Comparison of ENCODE assay signal across 8 cellular contexts in the genomic region with DNA sequence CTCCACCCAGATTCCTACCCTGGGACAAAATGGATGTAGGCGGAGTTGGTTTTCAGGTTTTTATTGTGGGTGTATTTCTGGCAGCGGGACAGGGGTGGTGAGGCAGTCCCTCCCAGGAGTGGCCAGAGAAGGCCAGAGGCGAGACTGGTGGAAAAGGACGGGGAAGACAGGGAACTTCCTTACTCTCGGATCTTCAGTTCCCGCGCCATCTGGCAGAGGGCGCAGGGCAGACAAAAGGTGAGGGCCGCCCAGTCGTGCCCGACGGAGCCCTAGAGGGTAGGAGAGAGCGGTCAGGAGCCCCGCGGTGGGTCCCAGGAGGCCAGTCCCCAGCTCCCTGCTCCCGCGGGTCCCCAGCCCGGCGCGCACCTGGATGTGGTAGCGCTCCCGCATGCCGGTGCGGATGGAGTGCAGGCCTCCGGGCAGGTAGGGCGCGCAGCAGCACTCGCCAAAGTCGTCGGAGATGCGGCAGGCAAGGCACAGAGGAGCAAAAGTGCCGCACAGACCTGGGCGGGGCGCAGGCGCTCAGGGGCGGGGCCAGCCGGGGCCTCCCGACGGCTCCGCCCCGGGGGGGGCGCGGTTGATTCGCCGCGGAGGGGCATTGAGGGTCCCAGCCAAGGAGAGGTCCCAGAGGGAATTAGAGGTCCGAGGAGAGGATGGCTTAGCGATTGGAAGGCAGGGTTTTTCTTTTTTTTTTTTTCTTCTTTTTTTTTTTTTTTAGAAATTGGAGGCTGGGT. TPM values are rescaled to one million over a fixed set of nuclear protein-coding genes. Genes with fewer than 3 reads are reported as not detected.
DNase-seq lines count a peak whose midpoint lies in the region; ATAC-seq and TF ChIP-seq lines count a peak whose summit lies in the region.

No MANE protein-coding gene starts in this region.

- no peaks in the 10 kb centered on the region for H3K9me3 ChIP-seq in MG63
- H3K9me3 ChIP-seq in cardiac muscle cell (ENCODE audit: low read depth) = no peaks in the 10 kb centered on the region
- no peaks in the 10 kb centered on the region for H3K9me3 ChIP-seq in psoas muscle

- peak; percentile 36 to 66 (median 62) for ATAC-seq in psoas muscle
- no peak for ATAC-seq in GM21390 (IDR thresholded peaks at IDR 0.05; ENCODE audit: unreplicated experiment)

- H3K4me3 Mint-ChIP-seq in activated naive CD4-positive, alpha-beta T cell treated with anti-CD3 and anti-CD28 coated beads, Interleukin-2, amount 10 ng/mL, durations not matched to agents 7 days and 5 days = peak overlapping the region; percentile 42

- 2 to 3% (median 2%) methylated on average over 34 to 48 of the region's 48 CpGs for WGBS in psoas muscle, 3 donors

- H3K4me1 ChIP-seq in cardiac muscle cell (ENCODE audit: low read depth) (no peaks in the 10 kb centered on the region), psoas muscle (no peaks in the 10 kb centered on the region)

- DNase-seq in GM04504 (ENCODE audit: low read depth) = peak; percentile 17
- DNase-seq in MG63 = peak; percentile 84
- peak; percentile 85 for DNase-seq in SK-N-DZ (ENCODE audit: low spot score)
- peak; percentile 80 for DNase-seq in activated naive CD4-positive, alpha-beta T cell treated with anti-CD3 and anti-CD28 coated beads, Interleukin-2, amount 10 ng/mL, durations not matched to agents 7 days and 5 days
- DNase-seq in cardiac muscle cell (ENCODE audit: low read depth in 1 of 2, low spot score in 1 of 2) = peak; percentile 63 to 70
- DNase-seq in psoas muscle = peak; percentile 53 to 70
- DNase-seq in cortex of kidney (lab: John Stamatoyannopoulos, UW) = no peak

- CTCF ChIA-PET in activated naive CD4-positive, alpha-beta T cell treated with anti-CD3 and anti-CD28 coated beads, Interleukin-2, amount 10 ng/mL, durations not matched to agents 7 days and 5 days (lab: Charles Lee) = interaction anchor here (1.5 kb wide), 1 partner anchor 14 kb away, joined by 3 read pairs; no protein-coding TSS in a partner anchor

- no peaks in the 10 kb centered on the region for H3K36me3 ChIP-seq in MG63
- H3K36me3 ChIP-seq in cardiac muscle cell = no peaks in the 10 kb centered on the region
- H3K36me3 ChIP-seq in psoas muscle (ENCODE audit: insufficient read depth in 1 of 2, low read depth in 1 of 2) = no peaks in the 10 kb centered on the region

- H3K36me3 Mint-ChIP-seq in activated naive CD4-positive, alpha-beta T cell treated with anti-CD3 and anti-CD28 coated beads, Interleukin-2, amount 10 ng/mL, durations not matched to agents 7 days and 5 days = no peaks in the 10 kb centered on the region

- TF ChIP-seq CTCF in cardiac muscle cell (IDR thresholded peaks at IDR 0.05; ENCODE audit: low read depth, low read length) (peak; percentile 62), psoas muscle (IDR thresholded peaks at IDR 0.05) (peak; percentile 21)

- H3K27ac ChIP-seq in cardiac muscle cell (no peak overlapping the region), psoas muscle (no peak overlapping the region)

- H3K27me3 ChIP-seq in MG63 (peaks cover 2% of the 10 kb centered on the region; the same call in 1 of the 2 replicates), cardiac muscle cell (peaks cover 26% of the 10 kb centered on the region), psoas muscle (ENCODE audit: insufficient read depth in 3 of 3, low read length in 2 of 3) (peaks cover 0 to 54% (median 7%) of the 10 kb centered on the region in 3 donors)

- peak overlapping the region; percentile 40 for H3K4me3 ChIP-seq in MG63
- H3K4me3 ChIP-seq in cardiac muscle cell = peak overlapping the region; percentile 25
- peak overlapping the region; percentile 58 for H3K4me3 ChIP-seq in psoas muscle

- no peak overlapping the region for H3K27ac Mint-ChIP-seq in activated naive CD4-positive, alpha-beta T cell treated with anti-CD3 and anti-CD28 coated beads, Interleukin-2, amount 10 ng/mL, durations not matched to agents 7 days and 5 days

- H3K27me3 Mint-ChIP-seq in activated naive CD4-positive, alpha-beta T cell treated with anti-CD3 and anti-CD28 coated beads, Interleukin-2, amount 10 ng/mL, durations not matched to agents 7 days and 5 days = peaks cover 77% of the 10 kb centered on the region

- intact Hi-C loops in psoas muscle (cut with DNase I) = no loop called here

- no peaks in the 10 kb centered on the region for H3K9me3 Mint-ChIP-seq in activated naive CD4-positive, alpha-beta T cell treated with anti-CD3 and anti-CD28 coated beads, Interleukin-2, amount 10 ng/mL, durations not matched to agents 7 days and 5 days

- H3K4me1 Mint-ChIP-seq in activated naive CD4-positive, alpha-beta T cell treated with anti-CD3 and anti-CD28 coated beads, Interleukin-2, amount 10 ng/mL, durations not matched to agents 7 days and 5 days = peaks cover 12% of the 10 kb centered on the region

RNA-seq across cellular contexts. Expression of gene CNFN, which starts 3.0 kb away (rescaled TPM):
- total RNA-seq in MG63 (2014; rRNA removed; shearing (Covaris generic); ENCODE audit: low replicate concordance) = not detected in 2 replicates
- not detected in 2 replicates for polyA plus RNA-seq in SK-N-DZ (2014; cell fraction: cytosol; rRNA removed)
- polyA plus RNA-seq in SK-N-DZ (2014; cell fraction: nucleus; rRNA removed) = 0.76 TPM in 1 of 2 replicates, not detected in the other
- total RNA-seq in cardiac muscle cell (0.95 and 8.2 TPM in 2 replicates), psoas muscle (not detected)
- polyA plus RNA-seq in cardiac muscle cell (7.1 and 12.1 TPM in 2 replicates), psoas muscle (1 to 10 TPM in 1 of 3 donors, under 1 TPM in 2; 0.24 to 1.0 (median 0.84) TPM)

RNA-seq across cellular contexts. Expression of gene LIPE, which starts 40.0 kb away (rescaled TPM):
- total RNA-seq in MG63 (2014; rRNA removed; shearing (Covaris generic); ENCODE audit: low replicate concordance) = not detected in 2 replicates
- polyA plus RNA-seq in SK-N-DZ (2014; cell fraction: cytosol; rRNA removed) = 3.8 and 6.9 TPM in 2 replicates
- polyA plus RNA-seq in SK-N-DZ (2014; cell fraction: nucleus; rRNA removed) = 4.3 and 4.7 TPM in 2 replicates
- total RNA-seq in cardiac muscle cell (20.4 and 24.4 TPM in 2 replicates), psoas muscle (10 to 100 TPM in 2 of 4 donors, 1 to 10 TPM in 2; 5.3 to 27.7 (median 10.5) TPM)
- polyA plus RNA-seq in cardiac muscle cell (16.6 and 20.2 TPM in 2 replicates), psoas muscle (10 to 100 TPM in 1 of 3 donors, 1 to 10 TPM in 2; 6.4 to 14.2 (median 9.3) TPM)

RNA-seq across cellular contexts. Expression of gene CXCL17, which starts 55.6 kb away (rescaled TPM):
- not detected in 2 replicates for total RNA-seq in MG63 (2014; rRNA removed; shearing (Covaris generic); ENCODE audit: low replicate concordance)
- not detected in 2 replicates for polyA plus RNA-seq in SK-N-DZ (2014; cell fraction: cytosol; rRNA removed)
- polyA plus RNA-seq in SK-N-DZ (2014; cell fraction: nucleus; rRNA removed) = not detected in 2 replicates
- total RNA-seq in cardiac muscle cell = 0.25 TPM in 1 of 2 replicates, not detected in the other
- polyA plus RNA-seq in cardiac muscle cell = 0.59 and 1.1 TPM in 2 replicates
- total RNA-seq in psoas muscle = not detected
- polyA plus RNA-seq in psoas muscle = under 1 TPM in 2 of 3 donors, not detected in 1; 0.05 to 0.11 TPM
